Comparison of ENCODE assay signal across 10 cellular contexts in the genomic region with DNA sequence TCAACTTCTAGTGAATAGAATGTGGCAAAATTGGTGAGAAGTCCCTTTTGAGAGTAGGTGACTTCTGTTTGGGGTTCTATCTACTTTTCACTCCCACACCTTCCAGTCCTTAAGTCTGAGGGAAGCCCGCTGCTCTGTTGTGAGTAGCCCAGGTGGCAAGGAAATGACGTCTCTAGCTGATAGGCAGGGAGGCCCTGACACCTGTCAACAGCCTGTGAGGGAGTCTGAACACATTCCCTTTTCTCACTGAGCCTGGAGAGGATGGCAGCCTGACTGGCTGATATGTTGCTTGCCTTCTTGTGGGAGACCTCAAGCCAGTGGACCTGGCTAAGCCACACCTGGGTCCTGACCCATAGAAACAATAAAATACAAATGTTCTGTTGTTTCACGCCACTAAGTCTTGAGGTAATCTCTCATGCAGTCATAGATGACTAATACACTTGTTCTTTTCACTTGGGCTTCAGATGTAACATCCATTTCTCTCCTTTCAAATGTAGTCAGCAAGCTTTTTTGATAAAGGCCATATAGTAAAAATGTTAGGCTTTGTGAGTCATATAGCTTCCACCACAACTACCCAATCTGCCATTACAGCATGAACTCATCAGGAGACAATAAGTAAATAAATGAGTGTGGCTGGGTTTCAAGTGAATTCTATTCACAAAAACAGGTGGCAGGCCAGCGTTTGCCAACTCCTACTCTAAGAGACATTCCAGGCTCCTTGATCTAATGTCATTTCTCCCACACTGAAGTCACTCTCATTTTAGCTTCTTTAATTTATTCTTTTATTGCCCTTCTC.
DNase-seq lines count a peak whose midpoint lies in the region; ATAC-seq, FAIRE-seq and TF ChIP-seq lines count a peak whose summit lies in the region.
"Had no signal": no experiment of that assay in that cellular context is flagged by ENCODE, and none has a peak within 500 bp of the region (broad histone marks: within the 10 kb centered on the region; RNA-seq: fewer than 3 reads in every experiment).

No MANE protein-coding gene starts in this region.

- no peak overlapping the region for H3K4me3 ChIP-seq in astrocyte (ENCODE audit: insufficient read depth, low read depth, low read length)
- no peak overlapping the region for H3K4me3 ChIP-seq in vagina

- H3K4me1 Mint-ChIP-seq in activated naive CD8-positive, alpha-beta T cell treated with anti-CD3 and anti-CD28 coated beads, Interleukin-2, amount 50 U/mL, for 24 hours = peaks cover 6% of the 10 kb centered on the region
- H3K4me1 Mint-ChIP-seq in activated naive CD8-positive, alpha-beta T cell treated with anti-CD3 and anti-CD28 coated beads for 36 hours = peaks cover 5% of the 10 kb centered on the region
- H3K4me1 Mint-ChIP-seq in astrocyte (ENCODE audit: low read depth, unreplicated experiment) (peaks cover 12% of the 10 kb centered on the region), natural killer cell (no peaks in the 10 kb centered on the region)

- no peaks in the 10 kb centered on the region for H3K4me1 ChIP-seq in astrocyte (ENCODE audit: insufficient read depth, low read length)
- H3K4me1 ChIP-seq in vagina = no peaks in the 10 kb centered on the region

- H4K20me1 ChIP-seq in astrocyte (ENCODE audit: insufficient read depth, low read length) = no peaks in the 10 kb centered on the region

- peak overlapping the region; percentile 58 for H3K27ac ChIP-seq in astrocyte (ENCODE audit: low read depth, low read length)
- H3K27ac ChIP-seq in vagina = no peak overlapping the region

- H3K36me3 ChIP-seq in astrocyte (ENCODE audit: insufficient read depth, low read length) (no peaks in the 10 kb centered on the region), vagina (no peaks in the 10 kb centered on the region)

- no peak overlapping the region for H2AFZ ChIP-seq in astrocyte (ENCODE audit: low read depth, low read length)

- H3K27me3 ChIP-seq in astrocyte (ENCODE audit: insufficient read depth, low read length) (no peaks in the 10 kb centered on the region), vagina (no peaks in the 10 kb centered on the region)

- peak; percentile 76 for ATAC-seq in activated naive CD8-positive, alpha-beta T cell treated with anti-CD3 and anti-CD28 coated beads, Interleukin-2, amount 50 U/mL, for 24 hours
- peak; percentile 57 for ATAC-seq in HG03558 (IDR thresholded peaks at IDR 0.05; ENCODE audit: extremely low read depth, unreplicated experiment)
- ATAC-seq in stimulated activated naive CD8-positive, alpha-beta T cell treated with anti-CD3 and anti-CD28 coated beads, Interleukin-15, Interleukin-2, amounts not matched to agents 100 U/mL and 50 U/mL, for 24 hours = peak; percentile 80
- no peak for ATAC-seq in natural killer cell

- H3K9me3 Mint-ChIP-seq in activated naive CD8-positive, alpha-beta T cell treated with anti-CD3 and anti-CD28 coated beads, Interleukin-2, amount 50 U/mL, for 24 hours = no peaks in the 10 kb centered on the region
- no peaks in the 10 kb centered on the region for H3K9me3 Mint-ChIP-seq in activated naive CD8-positive, alpha-beta T cell treated with anti-CD3 and anti-CD28 coated beads for 36 hours
- H3K9me3 Mint-ChIP-seq in astrocyte (ENCODE audit: unreplicated experiment) = no peaks in the 10 kb centered on the region
- H3K9me3 Mint-ChIP-seq in natural killer cell = peaks cover 6 to 8% of the 10 kb centered on the region in 2 donors

- no peak for TF ChIP-seq POLR2A in vagina (IDR thresholded peaks at IDR 0.05)

- no peak for FAIRE-seq in astrocyte (lab: Jason Lieb, UNC)

- TF ChIP-seq CTCF in astrocyte (IDR thresholded peaks at IDR 0.05; ENCODE audit: insufficient read depth, low read depth, low read length) (no peak), vagina (IDR thresholded peaks at IDR 0.05) (no peak), natural killer cell (IDR thresholded peaks at IDR 0.05) (no peak)

- H3K4me2 ChIP-seq in astrocyte (ENCODE audit: low read length) = no peak overlapping the region

- peaks cover 2% of the 10 kb centered on the region for H3K27me3 Mint-ChIP-seq in activated naive CD8-positive, alpha-beta T cell treated with anti-CD3 and anti-CD28 coated beads, Interleukin-2, amount 50 U/mL, for 24 hours
- no peaks in the 10 kb centered on the region for H3K27me3 Mint-ChIP-seq in activated naive CD8-positive, alpha-beta T cell treated with anti-CD3 and anti-CD28 coated beads for 36 hours
- H3K27me3 Mint-ChIP-seq in astrocyte (ENCODE audit: low read depth, unreplicated experiment) = no peaks in the 10 kb centered on the region
- H3K27me3 Mint-ChIP-seq in natural killer cell (ENCODE audit: low read depth in 2 of 2) = no peaks in the 10 kb centered on the region

- no peaks in the 10 kb centered on the region for H3K79me2 ChIP-seq in astrocyte (ENCODE audit: insufficient read depth, low read length)

- no peaks in the 10 kb centered on the region for H3K36me3 Mint-ChIP-seq in activated naive CD8-positive, alpha-beta T cell treated with anti-CD3 and anti-CD28 coated beads, Interleukin-2, amount 50 U/mL, for 24 hours (ENCODE audit: low read depth)
- no peaks in the 10 kb centered on the region for H3K36me3 Mint-ChIP-seq in activated naive CD8-positive, alpha-beta T cell treated with anti-CD3 and anti-CD28 coated beads for 36 hours
- H3K36me3 Mint-ChIP-seq in astrocyte (ENCODE audit: low read depth, unreplicated experiment) = no peaks in the 10 kb centered on the region
- no peaks in the 10 kb centered on the region for H3K36me3 Mint-ChIP-seq in natural killer cell

- H3K27ac Mint-ChIP-seq in activated naive CD8-positive, alpha-beta T cell treated with anti-CD3 and anti-CD28 coated beads, Interleukin-2, amount 50 U/mL, for 24 hours = no peak overlapping the region
- no peak overlapping the region for H3K27ac Mint-ChIP-seq in activated naive CD8-positive, alpha-beta T cell treated with anti-CD3 and anti-CD28 coated beads for 36 hours
- H3K27ac Mint-ChIP-seq in astrocyte (ENCODE audit: unreplicated experiment) (no peak overlapping the region), natural killer cell (no peak overlapping the region)

- no peak overlapping the region for H3K4me3 Mint-ChIP-seq in activated naive CD8-positive, alpha-beta T cell treated with anti-CD3 and anti-CD28 coated beads, Interleukin-2, amount 50 U/mL, for 24 hours
- no peak overlapping the region for H3K4me3 Mint-ChIP-seq in activated naive CD8-positive, alpha-beta T cell treated with anti-CD3 and anti-CD28 coated beads for 36 hours
- H3K4me3 Mint-ChIP-seq in astrocyte (ENCODE audit: unreplicated experiment) (no peak overlapping the region), natural killer cell (no peak overlapping the region)

- intact Hi-C loops in vagina (cut with DNase I) (no loop called here), natural killer cell (cut with micrococcal nuclease) (no loop called here)

- H3K9me3 ChIP-seq in astrocyte (ENCODE audit: insufficient read depth, low read depth, low read length) = no peaks in the 10 kb centered on the region
- H3K9me3 ChIP-seq in vagina = no peaks in the 10 kb centered on the region

- H3K9ac ChIP-seq in astrocyte (ENCODE audit: low read length) = no peak overlapping the region

- no peak for DNase-seq in activated naive CD8-positive, alpha-beta T cell treated with anti-CD3 and anti-CD28 coated beads, Interleukin-2, amount 50 U/mL, for 24 hours
- DNase-seq in activated naive CD8-positive, alpha-beta T cell treated with anti-CD3 and anti-CD28 coated beads for 36 hours = no peak
- DNase-seq in astrocyte (ENCODE audit: low read depth) (peak; percentile 61), vagina (ENCODE audit: extremely low spot score in 2 of 2) (no peak), NCI-H146 treated with DMSO at 0.1 percent for 48 hours (lab: John Stamatoyannopoulos, UW; ENCODE audit: unreplicated experiment) (no peak), natural killer cell (no peak)
- no peak for DNase-seq in stimulated activated naive CD8-positive, alpha-beta T cell treated with anti-CD3 and anti-CD28 coated beads, Interleukin-15, Interleukin-2, amounts not matched to agents 100 U/mL and 50 U/mL, for 24 hours
- DNase-seq: C1 segment of cervical spinal cord, substantia nigra had no signal

Comparison
In these comparisons a context has a peak if more than half of its experiments do, and no peak if none do; other contexts are left out.
1. ATAC-seq: peak in activated naive CD8-positive, alpha-beta T cell treated with anti-CD3 and anti-CD28 coated beads, Interleukin-2, amount 50 U/mL, for 24 hours (single experiment), HG03558 (single experiment) and stimulated activated naive CD8-positive, alpha-beta T cell treated with anti-CD3 and anti-CD28 coated beads, Interleukin-15, Interleukin-2, amounts not matched to agents 100 U/mL and 50 U/mL, for 24 hours (single experiment); none in natural killer cell (0 of 3).